In genomic region chr10:3398825-3399646, GRCh38 we compare ENCODE assay signal across 13 cellular contexts.
A peak's percentile ranks its signal among the peaks of the same experiment; 100 is the strongest.
DNase-seq lines count a peak whose midpoint lies in the region; ATAC-seq and TF ChIP-seq lines count a peak whose summit lies in the region.
"Had no signal": no experiment of that assay in that cellular context is flagged by ENCODE, and none has a peak within 500 bp of the region (broad histone marks: within the 10 kb centered on the region; RNA-seq: fewer than 3 reads in every experiment).

No MANE protein-coding gene starts in this region.

- H3K27ac Mint-ChIP-seq in chondrocyte (ENCODE audit: unreplicated experiment) (peak overlapping the region; percentile 49), endodermal cell (no peak overlapping the region)

- TF ChIP-seq CTCF in HEK293 (tag by site-specific recombination; IDR thresholded peaks at IDR 0.05) (no peak), chondrocyte (IDR thresholded peaks at IDR 0.05) (no peak), spleen (IDR thresholded peaks at IDR 0.05 in 8 of 11, conservative IDR thresholded peaks at IDR 0.05 in 3 of 11) (no peak), endodermal cell (conservative IDR thresholded peaks at IDR 0.05) (no peak)

- H3K4me3 ChIP-seq in HEK293 (ENCODE audit: low read depth, low read length) (no peak overlapping the region), spleen (no peak overlapping the region), endodermal cell (ENCODE audit: low read length) (no peak overlapping the region)
- H3K4me3 ChIP-seq: HAP-1, hepatocyte, upper lobe of left lung had no signal

- H3K36me3 Mint-ChIP-seq in chondrocyte (ENCODE audit: low read depth) (peaks cover 2% of the 10 kb centered on the region), endodermal cell (ENCODE audit: low read depth) (peaks cover 2% of the 10 kb centered on the region)

- H3K4me1 ChIP-seq in HEK293 (ENCODE audit: control insufficient read depth, insufficient read depth, low read length): no peaks in the 10 kb centered on the region
- H3K4me1 ChIP-seq in spleen: peaks cover 0 to 14% (median 0%) of the 10 kb centered on the region in 6 donors
- no peaks in the 10 kb centered on the region for H3K4me1 ChIP-seq in endodermal cell (ENCODE audit: control insufficient read depth, insufficient read depth, low read length)
- H3K4me1 ChIP-seq: HAP-1 had no signal

- no peak overlapping the region for H3K9ac ChIP-seq in endodermal cell (ENCODE audit: extremely low read depth, low read length, poor library complexity, severe bottlenecking)

- no peaks in the 10 kb centered on the region for H3K36me3 ChIP-seq in HEK293 (ENCODE audit: control insufficient read depth in 2 of 2, insufficient read depth in 1 of 2, low read length in 2 of 2)
- H3K36me3 ChIP-seq in spleen: no peaks in the 10 kb centered on the region
- H3K36me3 ChIP-seq in endodermal cell (ENCODE audit: control insufficient read depth, insufficient read depth, low read length): no peaks in the 10 kb centered on the region
- H3K36me3 ChIP-seq: HAP-1, neutrophil, upper lobe of left lung had no signal

- intact Hi-C loops in spleen (cut with DNase I; ENCODE audit: low total_unique reads): no loop called here

- H3K27me3 Mint-ChIP-seq in chondrocyte (ENCODE audit: low read depth) (no peaks in the 10 kb centered on the region), endodermal cell (ENCODE audit: insufficient read depth) (no peaks in the 10 kb centered on the region)

- H3K27me3 ChIP-seq in spleen (replicated peaks in 1 of 7): no peaks in the 10 kb centered on the region
- no peaks in the 10 kb centered on the region for H3K27me3 ChIP-seq in endodermal cell (ENCODE audit: control insufficient read depth, insufficient read depth, low read length, poor library complexity, severe bottlenecking)
- H3K27me3 ChIP-seq: hepatocyte, neutrophil, upper lobe of left lung had no signal

- no peak overlapping the region for H3K27ac ChIP-seq in HEK293 (ENCODE audit: extremely low read depth, low read depth, low read length)
- H3K27ac ChIP-seq in spleen: peak overlapping the region in 5 of 8 donors; percentile 4 to 74 (median 67)
- no peak overlapping the region for H3K27ac ChIP-seq in endodermal cell (ENCODE audit: low read depth, low read length)
- H3K27ac ChIP-seq: hepatocyte, neutrophil had no signal

- H3K9me3 ChIP-seq in HEK293 (ENCODE audit: control insufficient read depth, insufficient read depth, low read depth, low read length) (no peaks in the 10 kb centered on the region), spleen (peaks cover 0 to 7% (median 0%) of the 10 kb centered on the region in 8 donors), endodermal cell (ENCODE audit: control insufficient read depth, low read length) (peaks cover 9% of the 10 kb centered on the region)
- H3K9me3 ChIP-seq: HAP-1, neutrophil had no signal

- H3K4me3 Mint-ChIP-seq in chondrocyte (ENCODE audit: unreplicated experiment): no peak overlapping the region
- H3K4me3 Mint-ChIP-seq in endodermal cell: no peak overlapping the region

- H3K9me3 Mint-ChIP-seq in chondrocyte (ENCODE audit: low read depth): peaks cover 7% of the 10 kb centered on the region
- H3K9me3 Mint-ChIP-seq in endodermal cell: peaks cover 7% of the 10 kb centered on the region

- H3K4me1 Mint-ChIP-seq in chondrocyte (ENCODE audit: low read depth) (peaks cover 61% of the 10 kb centered on the region), endodermal cell (peaks cover 12% of the 10 kb centered on the region)

- POLR2A ChIA-PET in HEK293 (lab: Yijun Ruan, JAX): no interaction called here

- ATAC-seq in HG02642 (IDR thresholded peaks at IDR 0.05; ENCODE audit: poor library complexity, unreplicated experiment): no peak

- WGBS in spleen, 5 donors: 84 to 88% (median 86%) methylated on average over 40 to 46 of the region's 46 CpGs
- 90% methylated on average over 38 to 46 of the region's 46 CpGs for WGBS in endodermal cell (ENCODE audit: insufficient coverage in 1 of 2, insufficient read length in 1 of 2), 2 experiments

- no peak for TF ChIP-seq POLR2A in spleen (IDR thresholded peaks at IDR 0.05)

- CTCF ChIA-PET in HEK293 (lab: Yijun Ruan, JAX): no interaction called here

- DNase-seq in chondrocyte (ENCODE audit: low spot score) (peak; percentile 49), islet precursor cell (peak; percentile 90), spleen (peak; percentile 72), NCI-H1105 (lab: John Stamatoyannopoulos, UW) (no peak), germinal center (ENCODE audit: low spot score) (no peak), endodermal cell (no peak)
- DNase-seq: NCI-H1105 treated with DMSO at 0.1 percent for 48 hours had no signal

TF ChIP-seq in HEK293, 187 proteins besides CTCF, POLR2A, EP300 and RAD21:
- TF ChIP-seq ZSCAN4 (tag by site-specific recombination; IDR thresholded peaks at IDR 0.05): peak; percentile 75
- TF ChIP-seq ZNF155 (tag by site-specific recombination; IDR thresholded peaks at IDR 0.05): no peak

Comparison
In these comparisons a context has a peak if more than half of its experiments do, and no peak if none do; other contexts are left out.
1. H3K27ac ChIP-seq: peak in spleen (5 of 8); none in HEK293 (single experiment) and endodermal cell (single experiment).
2. DNase-seq: peak in chondrocyte (single experiment), islet precursor cell (single experiment) and spleen (single experiment); none in NCI-H1105 (single experiment), germinal center (single experiment) and endodermal cell (single experiment).